Comparison of ENCODE assay signal across 17 cellular contexts in the genomic region with DNA sequence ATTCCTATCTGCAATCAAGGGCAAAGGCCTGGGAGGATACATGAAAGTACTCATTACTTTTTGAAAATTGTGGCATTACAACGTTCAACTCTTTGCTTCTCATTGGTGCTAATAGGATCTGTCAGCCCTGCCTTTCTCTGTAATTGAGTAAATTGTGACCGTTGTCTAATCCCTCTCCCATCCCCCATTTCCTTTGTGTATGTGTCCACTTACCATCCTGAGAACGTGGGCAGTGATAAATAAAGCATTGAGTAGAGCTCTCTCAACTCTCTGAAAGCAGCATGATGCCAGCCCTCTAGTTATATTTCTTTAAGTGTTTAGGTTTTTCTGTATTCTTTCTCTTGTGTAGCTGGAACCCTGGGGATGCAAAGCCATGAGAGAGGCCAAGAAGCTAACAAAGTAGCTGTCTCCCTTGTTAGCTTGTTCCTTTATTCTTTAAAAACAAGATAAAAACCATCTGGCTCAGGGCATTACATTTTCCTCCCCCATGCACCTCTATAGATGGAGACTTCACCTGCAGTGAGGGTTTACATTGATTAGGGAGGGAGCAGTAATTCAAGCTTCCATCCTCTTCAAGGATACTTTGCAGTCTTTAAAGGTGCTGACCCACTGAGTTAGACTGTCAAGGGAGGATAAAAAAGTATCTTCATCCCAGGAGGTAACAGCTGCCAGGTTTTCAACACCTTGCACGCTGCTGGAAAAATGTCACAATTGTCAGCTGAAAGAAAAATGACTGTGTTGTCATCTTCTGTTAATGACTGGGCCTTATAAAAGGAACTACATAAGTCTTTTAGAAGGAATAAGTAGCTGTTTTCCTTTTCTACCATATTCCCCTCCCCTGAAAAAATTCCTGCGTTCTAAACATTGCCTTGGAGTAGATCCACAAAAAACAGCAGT.
DNase-seq lines count a peak whose midpoint lies in the region; ATAC-seq and TF ChIP-seq lines count a peak whose summit lies in the region.
"Had no signal": no experiment of that assay in that cellular context is flagged by ENCODE, and none has a peak within 500 bp of the region (broad histone marks: within the 10 kb centered on the region; RNA-seq: fewer than 3 reads in every experiment).

No MANE protein-coding gene starts in this region.

- H3K36me3 ChIP-seq in HEK293 (ENCODE audit: control insufficient read depth in 2 of 2, insufficient read depth in 1 of 2, low read length in 2 of 2) (no peaks in the 10 kb centered on the region), iPS-20b (ENCODE audit: insufficient read depth, low read depth, low read length) (no peaks in the 10 kb centered on the region)

- POLR2A ChIA-PET in HEK293 (lab: Yijun Ruan, JAX), result interaction anchor here (1.2 kb wide), 1 partner anchor 11 kb away, joined by 4 read pairs; no protein-coding TSS in a partner anchor

- CTCF ChIA-PET in HEK293 (lab: Yijun Ruan, JAX), result interaction anchor here (0.5 to 4.6 kb wide), 44 partner anchors 9 to 415 kb away, joined by 3 to 63 read pairs (median 5); partner anchors contain the start of gene LBX1

- no peaks in the 10 kb centered on the region; the same call in 1 of the 2 replicates for H3K27me3 ChIP-seq in iPS-20b (ENCODE audit: insufficient read depth, low read length)
- H3K27me3 ChIP-seq: foreskin keratinocyte, stomach, upper lobe of left lung had no signal

- TF ChIP-seq CTCF in HEK293 (tag by site-specific recombination; IDR thresholded peaks at IDR 0.05) (no peak), lower leg skin (IDR thresholded peaks at IDR 0.05) (no peak)

- H3K27ac ChIP-seq in HEK293 (ENCODE audit: extremely low read depth, low read depth, low read length) (no peak overlapping the region), iPS-20b (ENCODE audit: low read length) (no peak overlapping the region)
- H3K27ac ChIP-seq: epithelial cell of prostate, foreskin keratinocyte, skin epidermis, stomach, upper lobe of left lung had no signal

- DNase-seq in NCI-H187 (lab: John Stamatoyannopoulos, UW) (peak; percentile 4 to 18), NCI-H82 treated with DMSO at 0.1 percent for 48 hours (lab: John Stamatoyannopoulos, UW; ENCODE audit: unreplicated experiment) (peak; percentile 95), NCI-H524 treated with DMSO at 0.1 percent for 48 hours (lab: John Stamatoyannopoulos, UW) (no peak), lower leg skin (ENCODE audit: low spot score in 2 of 2) (no peak), NCI-H226 (no peak)
- DNase-seq: activated effector memory CD4-positive, alpha-beta T cell treated with Interleukin-2 at 50 U/mL for 16 hours; kidney; naive B cell; stimulated activated CD4-positive, alpha-beta T cell treated with anti-CD3 and anti-CD28 coated beads, Interleukin-2, amount 100 ng/mL, for 48 hours; stomach had no signal

- no peak for TF ChIP-seq POLR2A in lower leg skin (IDR thresholded peaks at IDR 0.05)

- peaks cover 15% of the 10 kb centered on the region for H3K4me1 ChIP-seq in HEK293 (ENCODE audit: control insufficient read depth, insufficient read depth, low read length)
- peaks cover 15% of the 10 kb centered on the region for H3K4me1 ChIP-seq in iPS-20b (ENCODE audit: insufficient read depth, low read length)
- H3K4me1 ChIP-seq: foreskin keratinocyte had no signal

- H3K9ac ChIP-seq in iPS-20b (ENCODE audit: low read depth, low read length), result no peak overlapping the region; the same call in 1 of the 2 replicates

- intact Hi-C loops in lower leg skin (cut with DNase I; ENCODE audit: low total_unique reads), result no loop called here

- WGBS in lower leg skin, 2 donors, result 80 to 90% methylated on average over 5 of the region's 5 CpGs

- no peak for ATAC-seq in GM19023 (IDR thresholded peaks at IDR 0.05; ENCODE audit: unreplicated experiment)

- H3K4me3 ChIP-seq in HEK293 (ENCODE audit: low read depth, low read length) (no peak overlapping the region), iPS-20b (ENCODE audit: low read length) (peak overlapping the region; percentile 2; the same call in 1 of the 2 replicates), lower leg skin (ENCODE audit: low read depth, poor library complexity, severe bottlenecking) (no peak overlapping the region)
- H3K4me3 ChIP-seq: skin epidermis, stomach, upper lobe of left lung had no signal

- H3K9me3 ChIP-seq in HEK293 (ENCODE audit: control insufficient read depth, insufficient read depth, low read depth, low read length) (no peaks in the 10 kb centered on the region), iPS-20b (ENCODE audit: insufficient read depth, low read depth, low read length) (no peaks in the 10 kb centered on the region)
- H3K9me3 ChIP-seq: stomach, upper lobe of left lung had no signal

TF ChIP-seq in HEK293, 187 proteins besides CTCF, POLR2A, EP300 and RAD21 (continues in another document):
- TF ChIP-seq ZNF521 (tag by site-specific recombination; IDR thresholded peaks at IDR 0.05) (no peak), ZNF513 (tag by site-specific recombination; IDR thresholded peaks at IDR 0.05) (0 out of 2 replicates have a peak, but pooled peaks have one; percentile 8), ZIC2 (tag by site-specific recombination; IDR thresholded peaks at IDR 0.05) (peak; percentile 70), ZNF354C (tag by site-specific recombination; IDR thresholded peaks at IDR 0.05; ENCODE audit: borderline replicate concordance, low read depth) (no peak), ZNF76 (tag by site-specific recombination; IDR thresholded peaks at IDR 0.05; ENCODE audit: borderline replicate concordance, low read depth) (no peak), ZBTB1 (tag by site-specific recombination; IDR thresholded peaks at IDR 0.05) (no peak), TRIM28 (IDR thresholded peaks at IDR 0.05; ENCODE audit: borderline replicate concordance, low read length) (no peak), ZBTB7A (tag by site-specific recombination; IDR thresholded peaks at IDR 0.05; ENCODE audit: low read depth) (no peak), ZFP37 (tag by site-specific recombination; IDR thresholded peaks at IDR 0.05) (no peak), ZFHX2 (tag by site-specific recombination; conservative IDR thresholded peaks at IDR 0.05) (peak; percentile 38; the same call in 1 of the 2 replicates), SALL2 (tag by site-specific recombination; IDR thresholded peaks at IDR 0.05; ENCODE audit: borderline replicate concordance) (no peak)
- TF ChIP-seq, protein P1, sequence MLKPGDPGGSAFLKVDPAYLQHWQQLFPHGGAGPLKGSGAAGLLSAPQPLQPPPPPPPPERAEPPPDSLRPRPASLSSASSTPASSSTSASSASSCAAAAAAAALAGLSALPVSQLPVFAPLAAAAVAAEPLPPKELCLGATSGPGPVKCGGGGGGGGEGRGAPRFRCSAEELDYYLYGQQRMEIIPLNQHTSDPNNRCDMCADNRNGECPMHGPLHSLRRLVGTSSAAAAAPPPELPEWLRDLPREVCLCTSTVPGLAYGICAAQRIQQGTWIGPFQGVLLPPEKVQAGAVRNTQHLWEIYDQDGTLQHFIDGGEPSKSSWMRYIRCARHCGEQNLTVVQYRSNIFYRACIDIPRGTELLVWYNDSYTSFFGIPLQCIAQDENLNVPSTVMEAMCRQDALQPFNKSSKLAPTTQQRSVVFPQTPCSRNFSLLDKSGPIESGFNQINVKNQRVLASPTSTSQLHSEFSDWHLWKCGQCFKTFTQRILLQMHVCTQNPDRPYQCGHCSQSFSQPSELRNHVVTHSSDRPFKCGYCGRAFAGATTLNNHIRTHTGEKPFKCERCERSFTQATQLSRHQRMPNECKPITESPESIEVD (tag by site-specific recombination; IDR thresholded peaks at IDR 0.05), result 0 out of 2 replicates have a peak, but pooled peaks have one; percentile 32

Comparison
In these comparisons a context has a peak if more than half of its experiments do, and no peak if none do; other contexts are left out.
1. DNase-seq: peak in NCI-H187 (2 of 2) and NCI-H82 treated with DMSO at 0.1 percent for 48 hours (single experiment); none in NCI-H524 treated with DMSO at 0.1 percent for 48 hours (single experiment), lower leg skin (0 of 2) and NCI-H226 (single experiment).